26 cellular contexts compared by ENCODE assay signal in genomic region chr16:87674405-87674804, GRCh38.
"Had no signal": no experiment of that assay in that cellular context is flagged by ENCODE, and none has a peak within 500 bp of the region (broad histone marks: within the 10 kb centered on the region; RNA-seq: fewer than 3 reads in every experiment).

No MANE protein-coding gene starts in this region.

- H3K4me1 Mint-ChIP-seq: activated naive CD4-positive, alpha-beta T cell treated with anti-CD3 and anti-CD28 coated beads, Interleukin-2, amount 50 U/mL, for 24 hours; immature natural killer cell had no signal

- H3K36me3 Mint-ChIP-seq: activated naive CD4-positive, alpha-beta T cell treated with anti-CD3 and anti-CD28 coated beads, Interleukin-2, amount 50 U/mL, for 24 hours; brain; immature natural killer cell; naive thymus-derived CD4-positive, alpha-beta T cell; neural progenitor cell; stimulated activated naive B cell treated with anti-CD40 and anti-IgM and Interleukin-4, amounts not matched to agents 10 μg/mL and 1 μg/mL and 100 μg/mL, for 72 hours had no signal

- DNase-seq: activated CD4-positive, alpha-beta T cell treated with anti-CD3 and anti-CD28 coated beads for 48 hours; activated CD8-positive, alpha-beta T cell treated with anti-CD3 and anti-CD28 coated beads, Interleukin-2, amount 10 ng/mL, durations not matched to agents 7 days and 5 days; activated gamma-delta T cell treated with Interleukin-2 at 50 U/mL for 16 hours; aorta; caudate nucleus; dorsolateral prefrontal cortex; effector memory CD8-positive, alpha-beta T cell; foreskin melanocyte; glutamatergic neuron; immature natural killer cell; naive thymus-derived CD4-positive, alpha-beta T cell; small intestine; stimulated activated CD4-positive, alpha-beta T cell treated with anti-CD3 and anti-CD28 coated beads, Interleukin-15, amount 100 ng/mL, for 24 hours; stimulated activated naive B cell treated with anti-CD40 and anti-IgM and Interleukin-4, amounts not matched to agents 10 μg/mL and 1 μg/mL and 100 μg/mL, for 72 hours; testis; trophoblast cell; uterus had no signal

- ATAC-seq: activated CD8-positive, alpha-beta T cell treated with anti-CD3 and anti-CD28 coated beads, Interleukin-2, amount 10 ng/mL, durations not matched to agents 7 days and 5 days; effector memory CD8-positive, alpha-beta T cell; esophagus mucosa; naive thymus-derived CD4-positive, alpha-beta T cell; sciatic nerve had no signal

- H3K27ac Mint-ChIP-seq: activated CD8-positive, alpha-beta T cell treated with anti-CD3 and anti-CD28 coated beads, Interleukin-2, amount 10 ng/mL, durations not matched to agents 7 days and 5 days; activated naive CD4-positive, alpha-beta T cell treated with anti-CD3 and anti-CD28 coated beads, Interleukin-2, amount 50 U/mL, for 24 hours; effector memory CD8-positive, alpha-beta T cell; neural progenitor cell had no signal

- H3K27ac ChIP-seq: dorsolateral prefrontal cortex, hepatocyte, left lung, neural progenitor cell, testis, uterus had no signal

- FAIRE-seq: endothelial cell of umbilical vein, small intestine had no signal

- H3K4me3 Mint-ChIP-seq: activated CD8-positive, alpha-beta T cell treated with anti-CD3 and anti-CD28 coated beads, Interleukin-2, amount 10 ng/mL, durations not matched to agents 7 days and 5 days; activated naive CD4-positive, alpha-beta T cell treated with anti-CD3 and anti-CD28 coated beads, Interleukin-2, amount 50 U/mL, for 24 hours; brain; effector memory CD8-positive, alpha-beta T cell; immature natural killer cell; naive thymus-derived CD4-positive, alpha-beta T cell; neural progenitor cell; stimulated activated naive B cell treated with anti-CD40 and anti-IgM and Interleukin-4, amounts not matched to agents 10 μg/mL and 1 μg/mL and 100 μg/mL, for 72 hours had no signal

- H3K27me3 Mint-ChIP-seq: activated naive CD4-positive, alpha-beta T cell treated with anti-CD3 and anti-CD28 coated beads, Interleukin-2, amount 50 U/mL, for 24 hours; brain; naive thymus-derived CD4-positive, alpha-beta T cell had no signal

- H3K4me3 ChIP-seq: dorsolateral prefrontal cortex, hepatocyte, left lung, lung, neural progenitor cell, testis, uterus had no signal

- H3K9me3 Mint-ChIP-seq: activated naive CD4-positive, alpha-beta T cell treated with anti-CD3 and anti-CD28 coated beads, Interleukin-2, amount 50 U/mL, for 24 hours; brain; effector memory CD8-positive, alpha-beta T cell; immature natural killer cell; naive thymus-derived CD4-positive, alpha-beta T cell; neural progenitor cell; stimulated activated naive B cell treated with anti-CD40 and anti-IgM and Interleukin-4, amounts not matched to agents 10 μg/mL and 1 μg/mL and 100 μg/mL, for 72 hours had no signal
